Comparison of ENCODE assay signal across 8 cellular contexts in genomic region chrX:101051153-101051548, GRCh38.
DNase-seq lines count a peak whose midpoint lies in the region; TF ChIP-seq lines count a peak whose summit lies in the region.

No MANE protein-coding gene starts in this region.

- H3K4me1 Mint-ChIP-seq in nephron = no peaks in the 10 kb centered on the region

- peaks cover 4% of the 10 kb centered on the region for H3K36me3 Mint-ChIP-seq in nephron (ENCODE audit: low read depth)

- H3K4me3 Mint-ChIP-seq in nephron = peak overlapping the region; percentile 83 to 92 (median 91)

- DNase-seq in NCI-H1092 treated with DMSO at 0.1 percent for 48 hours (lab: John Stamatoyannopoulos, UW) (peak; percentile 17), NCI-H1092 (lab: John Stamatoyannopoulos, UW) (no peak), HPDE6-E6E7 (ENCODE audit: extremely low spot score) (peak; percentile 1), choroid plexus epithelial cell (ENCODE audit: low read depth) (no peak), islet precursor cell (no peak), HCEC 1CT (no peak), D341Med (ENCODE audit: low spot score) (no peak)

- TF ChIP-seq CTCF in choroid plexus epithelial cell (conservative IDR thresholded peaks at IDR 0.05; ENCODE audit: low read depth, low read length) (no peak), nephron (IDR thresholded peaks at IDR 0.05; ENCODE audit: unreplicated experiment in 3 of 3) (no peak)

- no peaks in the 10 kb centered on the region for H3K27me3 Mint-ChIP-seq in nephron (ENCODE audit: low read depth)

- H3K9me3 Mint-ChIP-seq in nephron = peaks cover 2% of the 10 kb centered on the region

- peak overlapping the region; percentile 68 for H3K4me3 ChIP-seq in choroid plexus epithelial cell (ENCODE audit: low read depth, low read length)

- peak overlapping the region; percentile 82 to 89 (median 83) for H3K27ac Mint-ChIP-seq in nephron

Comparison
In these comparisons a context has a peak if more than half of its experiments do, and no peak if none do; other contexts are left out.
1. DNase-seq: peak in NCI-H1092 treated with DMSO at 0.1 percent for 48 hours (single experiment) and HPDE6-E6E7 (single experiment); none in NCI-H1092 (single experiment), choroid plexus epithelial cell (single experiment), islet precursor cell (single experiment), HCEC 1CT (single experiment) and D341Med (single experiment).